8 cellular contexts compared by ENCODE assay signal in the genomic region with DNA sequence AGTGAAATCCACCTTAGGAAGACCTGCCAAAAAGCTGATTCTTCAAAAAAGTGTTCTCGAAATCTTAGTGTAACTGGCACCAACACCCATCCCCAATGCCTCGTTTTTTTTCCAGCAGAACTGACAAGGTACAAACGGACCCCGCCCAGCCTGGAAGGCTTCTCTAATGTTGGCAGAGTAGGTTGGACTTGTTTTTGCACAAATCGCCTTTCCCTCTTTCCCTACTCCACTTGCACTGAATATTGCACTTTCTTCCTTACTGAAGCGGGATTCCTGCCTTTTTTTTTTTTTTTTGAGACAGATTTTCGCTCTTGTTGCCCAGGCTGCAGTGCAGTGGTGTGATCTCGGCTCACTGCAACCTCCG. TPM values are rescaled to one million over a fixed set of nuclear protein-coding genes. Genes with fewer than 3 reads are reported as not detected.
DNase-seq lines count a peak whose midpoint lies in the region; ATAC-seq and TF ChIP-seq lines count a peak whose summit lies in the region.

No MANE protein-coding gene starts in this region.

- H2BK15ac ChIP-seq in neuronal stem cell (ENCODE audit: low read length), result no peak overlapping the region

- no peaks in the 10 kb centered on the region for H3K27me3 ChIP-seq in neuronal stem cell (ENCODE audit: control insufficient read depth in 3 of 3, insufficient read depth in 3 of 3, low read depth in 1 of 3, low read length in 3 of 3)

- ATAC-seq in HG02571 (IDR thresholded peaks at IDR 0.05; ENCODE audit: unreplicated experiment), result peak; percentile 9

- peak overlapping the region; percentile 86 for H2AFZ ChIP-seq in neuronal stem cell (ENCODE audit: low read length)

- peak overlapping the region; percentile 38 for H3K9ac ChIP-seq in neuronal stem cell (ENCODE audit: low read depth, low read length, poor library complexity)

- no peak overlapping the region for H2BK12ac ChIP-seq in neuronal stem cell (ENCODE audit: low read length)

- H3K4me3 ChIP-seq in fibroblast of the aortic adventitia (ENCODE audit: low read depth, low read length) (peak overlapping the region; percentile 94), neuronal stem cell (ENCODE audit: low read length in 2 of 2) (peak overlapping the region; percentile 76 to 89)

- no peak overlapping the region for H2BK5ac ChIP-seq in neuronal stem cell (ENCODE audit: low read length)

- no peak for TF ChIP-seq CTCF in VCaP (conservative IDR thresholded peaks at IDR 0.05)
- TF ChIP-seq CTCF in fibroblast of the aortic adventitia (IDR thresholded peaks at IDR 0.05; ENCODE audit: insufficient read depth, low read length), result no peak

- DNase-seq in Daoy (ENCODE audit: low read depth) (peak; percentile 27), fibroblast of the aortic adventitia (ENCODE audit: low read depth) (peak; percentile 46), neuronal stem cell (ENCODE audit: low spot score) (peak; percentile 5), mucosa of gallbladder (ENCODE audit: low spot score) (no peak), NCI-H2171 treated with DMSO at 0.1 percent for 48 hours (lab: John Stamatoyannopoulos, UW) (no peak), islet precursor cell (no peak)

- peak overlapping the region; percentile 91 for H3K27ac ChIP-seq in VCaP
- H3K27ac ChIP-seq in neuronal stem cell (replicated peaks; ENCODE audit: low read length), result no peak overlapping the region

- no peak overlapping the region for H2AK5ac ChIP-seq in neuronal stem cell (ENCODE audit: low read depth, low read length)

- no peak overlapping the region for H2BK120ac ChIP-seq in neuronal stem cell (ENCODE audit: low read depth, low read length)

- no peaks in the 10 kb centered on the region for H3K9me3 ChIP-seq in neuronal stem cell (replicated peaks in 1 of 2; ENCODE audit: control insufficient read depth in 2 of 2, insufficient read depth in 1 of 2, low read depth in 1 of 2, low read length in 2 of 2)

- peaks cover 3% of the 10 kb centered on the region for H3K79me1 ChIP-seq in neuronal stem cell (ENCODE audit: low read depth, low read length)

- H3K36me3 ChIP-seq in neuronal stem cell (replicated peaks in 1 of 2; ENCODE audit: control insufficient read depth in 2 of 2, insufficient read depth in 2 of 2, low read length in 2 of 2), result peaks cover 0 to 19% of the 10 kb centered on the region in 2 donors

- WGBS in neuronal stem cell (ENCODE audit: extremely low coverage in 2 of 2, insufficient read length in 2 of 2, insufficient replicate concordance in 1 of 2), 2 donors, result no CpG with 5 or more reads among the region's 9 CpGs

- H3K23ac ChIP-seq in neuronal stem cell (ENCODE audit: low read depth, low read length, poor library complexity), result no peak overlapping the region

- H3K4me2 ChIP-seq in neuronal stem cell (ENCODE audit: insufficient read depth, low read length, poor library complexity, severe bottlenecking), result peak overlapping the region; percentile 65

- no peak overlapping the region for H3K4ac ChIP-seq in neuronal stem cell (ENCODE audit: low read length)

- no peak overlapping the region for H3K14ac ChIP-seq in neuronal stem cell (ENCODE audit: low read length)

- H4K8ac ChIP-seq in neuronal stem cell (ENCODE audit: low read depth, low read length), result no peak overlapping the region

- no peak overlapping the region for H4K91ac ChIP-seq in neuronal stem cell (ENCODE audit: low read depth, low read length, poor library complexity)

- H3K18ac ChIP-seq in neuronal stem cell (ENCODE audit: low read length), result no peak overlapping the region

- peaks cover 1 to 2% of the 10 kb centered on the region in 2 donors for H3K4me1 ChIP-seq in neuronal stem cell (ENCODE audit: control insufficient read depth in 2 of 2, insufficient read depth in 1 of 2, low read depth in 1 of 2, low read length in 2 of 2)

RNA-seq across cellular contexts. Expression of gene TIMMDC1, which starts 0.5 kb away (rescaled TPM):
- total RNA-seq in Daoy (2014; rRNA removed; shearing (Covaris generic)), result 62.5 and 80.1 TPM in 2 replicates
- 65.6 and 134 TPM in 2 replicates for total RNA-seq in fibroblast of the aortic adventitia (ENCODE audit: low replicate concordance)
- 70.7 TPM for polyA plus RNA-seq in neuronal stem cell (2013, experiment 1 of 2)
- polyA plus RNA-seq in neuronal stem cell (2013, experiment 2 of 2), result 75.4 TPM
- total RNA-seq in mucosa of gallbladder, result 114 TPM

RNA-seq across cellular contexts. Expression of gene POGLUT1, which starts 29.0 kb away (rescaled TPM):
- total RNA-seq in Daoy (2014; rRNA removed; shearing (Covaris generic)), result 16.1 and 16.5 TPM in 2 replicates
- total RNA-seq in fibroblast of the aortic adventitia (ENCODE audit: low replicate concordance), result 6.1 and 23.0 TPM in 2 replicates
- polyA plus RNA-seq in neuronal stem cell (2013, experiment 1 of 2), result 13.2 TPM
- polyA plus RNA-seq in neuronal stem cell (2013, experiment 2 of 2), result 14.0 TPM
- 17.9 TPM for total RNA-seq in mucosa of gallbladder

RNA-seq across cellular contexts. Expression of gene TMEM39A, which starts 34.4 kb away (rescaled TPM):
- 42.6 and 72.5 TPM in 2 replicates for total RNA-seq in Daoy (2014; rRNA removed; shearing (Covaris generic))
- total RNA-seq in fibroblast of the aortic adventitia (ENCODE audit: low replicate concordance), result 56.7 and 68.7 TPM in 2 replicates
- 19.2 TPM for polyA plus RNA-seq in neuronal stem cell (2013, experiment 1 of 2)
- 17.0 TPM for polyA plus RNA-seq in neuronal stem cell (2013, experiment 2 of 2)
- 35.3 TPM for total RNA-seq in mucosa of gallbladder

Comparison
In these comparisons a context has a peak if more than half of its experiments do, and no peak if none do; other contexts are left out.
1. DNase-seq: peak in Daoy (single experiment), fibroblast of the aortic adventitia (single experiment) and neuronal stem cell (single experiment); none in mucosa of gallbladder (single experiment), NCI-H2171 treated with DMSO at 0.1 percent for 48 hours (single experiment) and islet precursor cell (single experiment).